1 cellular context compared by ENCODE assay signal in the genomic region with DNA sequence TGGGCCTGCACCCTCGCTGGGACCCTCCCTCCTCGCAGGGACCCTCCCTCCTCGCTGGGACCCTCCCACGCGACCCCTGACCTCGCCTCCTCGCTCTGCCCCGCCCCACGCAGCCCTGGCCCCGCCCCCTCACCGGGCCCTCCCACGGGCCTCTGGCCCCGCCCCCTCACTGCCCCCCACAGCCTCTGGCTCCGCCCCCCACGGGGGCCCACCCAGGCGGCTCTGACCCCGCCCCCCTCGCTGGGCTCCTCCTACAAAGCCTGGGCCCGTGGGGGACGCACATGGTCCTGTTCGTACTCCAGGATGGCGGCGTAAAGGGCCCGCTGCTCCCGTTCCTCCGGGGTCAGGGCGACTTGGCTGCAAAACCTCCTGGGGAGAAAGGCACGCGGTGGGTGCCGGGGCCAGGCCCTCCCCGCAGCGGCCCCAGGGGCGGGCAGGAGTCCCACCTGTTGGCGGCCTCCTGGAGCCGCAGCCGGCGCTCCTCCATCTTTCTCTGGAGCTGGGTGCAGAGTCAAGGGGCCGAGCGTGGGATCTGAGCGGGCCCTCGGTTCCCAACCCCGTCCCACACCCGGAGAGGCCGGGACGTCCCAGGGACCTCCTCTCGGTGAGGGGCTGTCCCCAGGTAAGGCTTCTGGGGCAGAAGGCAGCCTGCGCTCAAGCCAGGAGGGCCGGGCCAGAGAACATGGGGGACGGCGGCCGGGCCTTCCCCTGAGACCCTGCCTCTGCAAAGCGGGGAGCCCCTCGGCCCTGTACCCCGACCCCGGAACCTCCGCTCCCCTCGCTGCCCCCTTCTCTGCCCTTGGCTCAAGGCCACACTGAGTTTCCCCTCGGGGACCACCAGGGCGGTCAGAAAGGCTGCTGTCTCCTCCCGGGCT.
TF ChIP-seq lines count a peak whose summit lies in the region.

No MANE protein-coding gene starts in this region.

TF ChIP-seq in HEK293, 187 proteins besides CTCF, POLR2A, EP300 and RAD21 (continued from another document):
- TF ChIP-seq, protein P1, sequence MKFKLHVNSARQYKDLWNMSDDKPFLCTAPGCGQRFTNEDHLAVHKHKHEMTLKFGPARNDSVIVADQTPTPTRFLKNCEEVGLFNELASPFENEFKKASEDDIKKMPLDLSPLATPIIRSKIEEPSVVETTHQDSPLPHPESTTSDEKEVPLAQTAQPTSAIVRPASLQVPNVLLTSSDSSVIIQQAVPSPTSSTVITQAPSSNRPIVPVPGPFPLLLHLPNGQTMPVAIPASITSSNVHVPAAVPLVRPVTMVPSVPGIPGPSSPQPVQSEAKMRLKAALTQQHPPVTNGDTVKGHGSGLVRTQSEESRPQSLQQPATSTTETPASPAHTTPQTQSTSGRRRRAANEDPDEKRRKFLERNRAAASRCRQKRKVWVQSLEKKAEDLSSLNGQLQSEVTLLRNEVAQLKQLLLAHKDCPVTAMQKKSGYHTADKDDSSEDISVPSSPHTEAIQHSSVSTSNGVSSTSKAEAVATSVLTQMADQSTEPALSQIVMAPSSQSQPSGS (tag by site-specific recombination; IDR thresholded peaks at IDR 0.05; ENCODE audit: low read depth) = no peak
- TF ChIP-seq ZNF341 (tag by site-specific recombination; IDR thresholded peaks at IDR 0.05; ENCODE audit: low read depth) = no peak
- no peak for TF ChIP-seq KLF9 (tag by site-specific recombination; IDR thresholded peaks at IDR 0.05; ENCODE audit: low read depth)
- TF ChIP-seq, protein P2, sequence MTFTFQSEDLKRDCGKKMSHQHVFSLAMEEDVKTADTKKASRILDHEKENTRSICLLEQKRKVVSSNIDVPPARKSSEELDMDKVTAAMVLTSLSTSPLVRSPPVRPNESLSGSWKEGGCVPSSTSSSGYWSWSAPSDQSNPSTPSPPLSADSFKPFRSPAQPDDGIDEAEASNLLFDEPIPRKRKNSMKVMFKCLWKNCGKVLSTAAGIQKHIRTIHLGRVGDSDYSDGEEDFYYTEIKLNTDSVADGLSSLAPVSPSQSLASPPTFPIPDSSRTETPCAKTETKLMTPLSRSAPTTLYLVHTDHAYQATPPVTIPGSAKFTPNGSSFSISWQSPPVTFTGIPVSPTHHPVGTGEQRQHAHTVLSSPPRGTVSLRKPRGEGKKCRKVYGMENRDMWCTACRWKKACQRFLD (tag by site-specific recombination; IDR thresholded peaks at IDR 0.05) = no peak
- TF ChIP-seq, protein P3, sequence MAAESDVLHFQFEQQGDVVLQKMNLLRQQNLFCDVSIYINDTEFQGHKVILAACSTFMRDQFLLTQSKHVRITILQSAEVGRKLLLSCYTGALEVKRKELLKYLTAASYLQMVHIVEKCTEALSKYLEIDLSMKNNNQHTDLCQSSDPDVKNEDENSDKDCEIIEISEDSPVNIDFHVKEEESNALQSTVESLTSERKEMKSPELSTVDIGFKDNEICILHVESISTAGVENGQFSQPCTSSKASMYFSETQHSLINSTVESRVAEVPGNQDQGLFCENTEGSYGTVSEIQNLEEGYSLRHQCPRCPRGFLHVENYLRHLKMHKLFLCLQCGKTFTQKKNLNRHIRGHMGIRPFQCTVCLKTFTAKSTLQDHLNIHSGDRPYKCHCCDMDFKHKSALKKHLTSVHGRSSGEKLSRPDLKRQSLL (tag by site-specific recombination; IDR thresholded peaks at IDR 0.05) = peak; percentile 61; the same call in 1 of the 2 replicates
- TF ChIP-seq ZFP69B (tag by site-specific recombination; IDR thresholded peaks at IDR 0.05) = no peak
- no peak for TF ChIP-seq ZIC2 (tag by site-specific recombination; IDR thresholded peaks at IDR 0.05)
- TF ChIP-seq ZNF248 (tag by site-specific recombination; IDR thresholded peaks at IDR 0.05) = no peak
- TF ChIP-seq KLF16 (tag by site-specific recombination; IDR thresholded peaks at IDR 0.05) = no peak
- no peak for TF ChIP-seq ZNF394 (tag by site-specific recombination; IDR thresholded peaks at IDR 0.05; ENCODE audit: borderline replicate concordance)
- TF ChIP-seq, protein P4, sequence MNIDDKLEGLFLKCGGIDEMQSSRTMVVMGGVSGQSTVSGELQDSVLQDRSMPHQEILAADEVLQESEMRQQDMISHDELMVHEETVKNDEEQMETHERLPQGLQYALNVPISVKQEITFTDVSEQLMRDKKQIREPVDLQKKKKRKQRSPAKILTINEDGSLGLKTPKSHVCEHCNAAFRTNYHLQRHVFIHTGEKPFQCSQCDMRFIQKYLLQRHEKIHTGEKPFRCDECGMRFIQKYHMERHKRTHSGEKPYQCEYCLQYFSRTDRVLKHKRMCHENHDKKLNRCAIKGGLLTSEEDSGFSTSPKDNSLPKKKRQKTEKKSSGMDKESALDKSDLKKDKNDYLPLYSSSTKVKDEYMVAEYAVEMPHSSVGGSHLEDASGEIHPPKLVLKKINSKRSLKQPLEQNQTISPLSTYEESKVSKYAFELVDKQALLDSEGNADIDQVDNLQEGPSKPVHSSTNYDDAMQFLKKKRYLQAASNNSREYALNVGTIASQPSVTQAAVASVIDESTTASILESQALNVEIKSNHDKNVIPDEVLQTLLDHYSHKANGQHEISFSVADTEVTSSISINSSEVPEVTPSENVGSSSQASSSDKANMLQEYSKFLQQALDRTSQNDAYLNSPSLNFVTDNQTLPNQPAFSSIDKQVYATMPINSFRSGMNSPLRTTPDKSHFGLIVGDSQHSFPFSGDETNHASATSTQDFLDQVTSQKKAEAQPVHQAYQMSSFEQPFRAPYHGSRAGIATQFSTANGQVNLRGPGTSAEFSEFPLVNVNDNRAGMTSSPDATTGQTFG (tag by site-specific recombination; IDR thresholded peaks at IDR 0.05; ENCODE audit: borderline replicate concordance) = no peak
- TF ChIP-seq ZBTB1 (tag by site-specific recombination; IDR thresholded peaks at IDR 0.05) = no peak
- TF ChIP-seq, protein P5, sequence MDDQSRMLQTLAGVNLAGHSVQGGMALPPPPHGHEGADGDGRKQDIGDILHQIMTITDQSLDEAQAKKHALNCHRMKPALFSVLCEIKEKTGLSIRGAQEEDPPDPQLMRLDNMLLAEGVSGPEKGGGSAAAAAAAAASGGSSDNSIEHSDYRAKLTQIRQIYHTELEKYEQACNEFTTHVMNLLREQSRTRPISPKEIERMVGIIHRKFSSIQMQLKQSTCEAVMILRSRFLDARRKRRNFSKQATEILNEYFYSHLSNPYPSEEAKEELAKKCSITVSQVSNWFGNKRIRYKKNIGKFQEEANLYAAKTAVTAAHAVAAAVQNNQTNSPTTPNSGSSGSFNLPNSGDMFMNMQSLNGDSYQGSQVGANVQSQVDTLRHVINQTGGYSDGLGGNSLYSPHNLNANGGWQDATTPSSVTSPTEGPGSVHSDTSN (CRISPR knock-in tag; IDR thresholded peaks at IDR 0.05) = no peak
- TF ChIP-seq ZXDB (tag by site-specific recombination; IDR thresholded peaks at IDR 0.05) = 0 out of 2 replicates have a peak, but pooled peaks have one; percentile 15
- no peak for TF ChIP-seq OSR2 (tag by site-specific recombination; IDR thresholded peaks at IDR 0.05)
- TF ChIP-seq ZNF549 (tag by site-specific recombination; IDR thresholded peaks at IDR 0.05) = no peak
- TF ChIP-seq ZNF660 (tag by site-specific recombination; IDR thresholded peaks at IDR 0.05) = no peak
- no peak for TF ChIP-seq ZNF121 (tag by site-specific recombination; IDR thresholded peaks at IDR 0.05)
